Comparison of ENCODE assay signal across 10 cellular contexts in genomic region chr19:40103600-40103999, GRCh38.
"Had no signal": no experiment of that assay in that cellular context is flagged by ENCODE, and none has a peak within 500 bp of the region (broad histone marks: within the 10 kb centered on the region; RNA-seq: fewer than 3 reads in every experiment).

No MANE protein-coding gene starts in this region.

- DNase-seq: GM23248, GOT3, H9, HCEC 1CT, HFFc6, IMR-90, Kasumi-1, KG1 had no signal

- FAIRE-seq: HTR-8/SVneo, K562 had no signal

- H3K27ac ChIP-seq: GM23248 had no signal

- ATAC-seq: K562 had no signal

- H3K4me3 ChIP-seq: GM23248, K562 had no signal
